ENCODE assay signal across 8 cellular contexts in the genomic region with DNA sequence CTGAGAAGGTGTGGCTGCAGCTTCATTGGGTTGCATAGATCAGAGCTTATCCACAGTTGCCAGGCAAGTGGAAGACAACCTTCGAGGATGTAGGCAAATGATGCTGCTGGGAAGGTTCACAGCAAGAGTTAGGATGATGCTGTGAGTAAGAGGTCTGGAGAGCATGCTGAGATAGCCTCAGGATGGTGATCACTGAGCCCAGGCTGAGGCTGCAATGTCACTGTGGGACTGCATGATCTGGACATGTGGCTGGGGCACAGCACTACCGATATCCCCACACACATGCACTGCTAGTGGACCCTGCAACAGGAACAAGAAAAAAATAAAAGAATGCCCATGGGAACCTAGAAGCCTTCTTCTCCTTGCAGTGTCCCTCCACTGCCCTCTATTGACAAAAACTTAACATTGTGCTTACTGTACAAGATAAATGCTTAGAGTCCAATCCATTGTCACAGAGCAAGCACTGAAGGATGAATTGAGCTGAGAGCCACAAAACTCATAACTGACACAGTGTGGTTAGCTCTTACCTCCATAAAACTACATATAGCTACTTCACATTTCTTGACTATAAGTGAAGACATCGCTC.
DNase-seq lines count a peak whose midpoint lies in the region; ATAC-seq, FAIRE-seq and TF ChIP-seq lines count a peak whose summit lies in the region.

No MANE protein-coding gene starts in this region.

- H3K4me1 ChIP-seq in neural progenitor cell, result no peaks in the 10 kb centered on the region

- H3K36me3 ChIP-seq in neural progenitor cell, result no peaks in the 10 kb centered on the region

- no peaks in the 10 kb centered on the region for H4K20me1 ChIP-seq in neural progenitor cell (ENCODE audit: low read depth)

- FAIRE-seq in RCC 7860 (lab: Jason Lieb, UNC), result no peak

- H3K36me3 Mint-ChIP-seq in neural progenitor cell, result no peaks in the 10 kb centered on the region

- H2AFZ ChIP-seq in neural progenitor cell (replicated peaks), result no peak overlapping the region

- peaks cover 2% of the 10 kb centered on the region for H3K27me3 Mint-ChIP-seq in neural progenitor cell (ENCODE audit: insufficient read depth, low read depth)

- H3K27ac ChIP-seq in neural progenitor cell, result no peak overlapping the region

- H3K79me2 ChIP-seq in neural progenitor cell (ENCODE audit: low read depth), result peaks cover 13% of the 10 kb centered on the region

- no peaks in the 10 kb centered on the region for H3K4me1 Mint-ChIP-seq in neural progenitor cell

- TF ChIP-seq CTCF in neural progenitor cell (IDR thresholded peaks at IDR 0.05), result peak; percentile 57

- H3K27ac Mint-ChIP-seq in neural progenitor cell, result no peak overlapping the region

- peak; percentile 4 for DNase-seq in stimulated activated CD4-positive, alpha-beta T cell treated with anti-CD3 and anti-CD28 coated beads, Interleukin-4, amount 100 ng/mL, for 24 hours
- DNase-seq in stimulated activated CD4-positive, alpha-beta T cell treated with anti-CD3 and anti-CD28 coated beads, Interleukin-1b, Interleukin-23, amount 100 ng/mL, for 48 hours, result no peak
- DNase-seq in Kasumi-1 (lab: John Stamatoyannopoulos, UW), result peak; percentile 35 to 53
- peak; percentile 4 for DNase-seq in RCC 7860 (ENCODE audit: low spot score)
- DNase-seq in neural progenitor cell (ENCODE audit: low spot score), result peak; percentile 34
- DNase-seq in effector CD8-positive, alpha-beta T cell (lab: John Stamatoyannopoulos, UW), result no peak

- no peaks in the 10 kb centered on the region for H3K27me3 ChIP-seq in neural progenitor cell

- no peak overlapping the region for H3K9ac ChIP-seq in neural progenitor cell

- no peaks in the 10 kb centered on the region for H3K9me3 Mint-ChIP-seq in neural progenitor cell

- H3K4me3 ChIP-seq in neural progenitor cell, result no peak overlapping the region

- no peak overlapping the region for H3K4me2 ChIP-seq in neural progenitor cell

- H3F3A ChIP-seq in neural progenitor cell (ENCODE audit: low read depth), result no peaks in the 10 kb centered on the region

- no peak overlapping the region for H3K4me3 Mint-ChIP-seq in neural progenitor cell

- ATAC-seq in GM21825 (IDR thresholded peaks at IDR 0.05; ENCODE audit: unreplicated experiment) (peak; percentile 89), esophagus mucosa (peak; percentile 13)

- H3K9me3 ChIP-seq in neural progenitor cell (ENCODE audit: low read depth), result no peaks in the 10 kb centered on the region

Comparison
In these comparisons a context has a peak if more than half of its experiments do, and no peak if none do; other contexts are left out.
1. DNase-seq: peak in stimulated activated CD4-positive, alpha-beta T cell treated with anti-CD3 and anti-CD28 coated beads, Interleukin-4, amount 100 ng/mL, for 24 hours (single experiment), Kasumi-1 (2 of 2), RCC 7860 (single experiment) and neural progenitor cell (single experiment); none in stimulated activated CD4-positive, alpha-beta T cell treated with anti-CD3 and anti-CD28 coated beads, Interleukin-1b, Interleukin-23, amount 100 ng/mL, for 48 hours (single experiment) and effector CD8-positive, alpha-beta T cell (single experiment).